Comparison of ENCODE assay signal across 25 cellular contexts in the genomic region with DNA sequence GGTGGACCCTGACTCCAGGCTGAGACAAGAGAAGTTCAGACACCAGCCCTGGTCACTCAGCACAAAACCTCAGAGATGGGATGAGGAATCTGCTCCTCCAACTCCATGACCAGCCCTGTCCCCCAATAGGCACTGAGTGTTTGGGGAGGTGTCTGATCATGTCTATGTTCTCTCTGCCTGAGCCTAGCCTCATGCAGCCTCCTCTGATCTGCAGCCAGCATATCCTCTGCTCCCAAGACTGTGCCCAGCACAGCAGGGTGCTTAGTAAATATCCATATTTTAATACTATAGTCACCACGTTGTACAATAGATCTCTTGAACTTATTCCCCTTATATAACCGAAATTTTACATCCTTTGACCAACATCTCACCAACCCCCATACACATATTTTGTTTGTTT.
DNase-seq lines count a peak whose midpoint lies in the region; ATAC-seq and TF ChIP-seq lines count a peak whose summit lies in the region.
"Had no signal": no experiment of that assay in that cellular context is flagged by ENCODE, and none has a peak within 500 bp of the region (broad histone marks: within the 10 kb centered on the region; RNA-seq: fewer than 3 reads in every experiment).

No MANE protein-coding gene starts in this region.

- no peak overlapping the region for H3K14ac ChIP-seq in neuronal stem cell (ENCODE audit: low read length)

- H3K4me3 Mint-ChIP-seq in activated CD8-positive, alpha-beta memory T cell treated with anti-CD3 and anti-CD28 coated beads, Interleukin-2, amount 10 ng/mL, durations not matched to agents 7 days and 5 days, result no peak overlapping the region
- no peak overlapping the region for H3K4me3 Mint-ChIP-seq in chondrocyte (ENCODE audit: unreplicated experiment)
- H3K4me3 Mint-ChIP-seq: CD4-positive, alpha-beta memory T cell; GM23338 had no signal

- H2BK15ac ChIP-seq in neuronal stem cell (ENCODE audit: low read length), result no peak overlapping the region

- H3K9me3 ChIP-seq in neuronal stem cell (replicated peaks in 1 of 2; ENCODE audit: control insufficient read depth in 2 of 2, insufficient read depth in 1 of 2, low read depth in 1 of 2, low read length in 2 of 2), result no peaks in the 10 kb centered on the region
- no peaks in the 10 kb centered on the region for H3K9me3 ChIP-seq in tibial artery
- H3K9me3 ChIP-seq: BLaER1, HAP-1, SJSA1 had no signal

- no peak overlapping the region for H3K4me2 ChIP-seq in neuronal stem cell (ENCODE audit: insufficient read depth, low read length, poor library complexity, severe bottlenecking)
- H3K4me2 ChIP-seq: BLaER1, GM23338, KMS-11 had no signal

- H3K27me3 ChIP-seq in neuronal stem cell (ENCODE audit: control insufficient read depth in 3 of 3, insufficient read depth in 3 of 3, low read depth in 1 of 3, low read length in 3 of 3) (no peaks in the 10 kb centered on the region), tibial artery (peaks cover 0 to 50% of the 10 kb centered on the region in 2 donors)
- H3K27me3 ChIP-seq: BLaER1, SJSA1 had no signal

- H2AK5ac ChIP-seq in neuronal stem cell (ENCODE audit: low read depth, low read length), result no peak overlapping the region

- H2BK5ac ChIP-seq in neuronal stem cell (ENCODE audit: low read length), result no peak overlapping the region

- CTCF ChIA-PET in activated CD8-positive, alpha-beta memory T cell treated with anti-CD3 and anti-CD28 coated beads, Interleukin-2, amount 10 ng/mL, durations not matched to agents 7 days and 5 days (lab: Charles Lee), result no interaction called here

- H2BK12ac ChIP-seq in neuronal stem cell (ENCODE audit: low read length), result no peak overlapping the region

- H3K23ac ChIP-seq in neuronal stem cell (ENCODE audit: low read depth, low read length, poor library complexity), result no peak overlapping the region

- no peaks in the 10 kb centered on the region for H3K36me3 Mint-ChIP-seq in activated CD8-positive, alpha-beta memory T cell treated with anti-CD3 and anti-CD28 coated beads, Interleukin-2, amount 10 ng/mL, durations not matched to agents 7 days and 5 days
- H3K36me3 Mint-ChIP-seq in chondrocyte (ENCODE audit: low read depth), result no peaks in the 10 kb centered on the region
- H3K36me3 Mint-ChIP-seq: CD4-positive, alpha-beta memory T cell had no signal

- intact Hi-C loops in tibial artery (cut with DNase I; ENCODE audit: low total_unique reads), result no loop called here

- H3K9me3 Mint-ChIP-seq in activated CD8-positive, alpha-beta memory T cell treated with anti-CD3 and anti-CD28 coated beads, Interleukin-2, amount 10 ng/mL, durations not matched to agents 7 days and 5 days (ENCODE audit: low read depth), result no peaks in the 10 kb centered on the region
- H3K9me3 Mint-ChIP-seq in chondrocyte (ENCODE audit: low read depth), result no peaks in the 10 kb centered on the region
- H3K9me3 Mint-ChIP-seq: GM23338 had no signal

- H3K4me1 ChIP-seq in neuronal stem cell (ENCODE audit: control insufficient read depth in 2 of 2, insufficient read depth in 1 of 2, low read depth in 1 of 2, low read length in 2 of 2) (no peaks in the 10 kb centered on the region), tibial artery (no peaks in the 10 kb centered on the region)
- H3K4me1 ChIP-seq: BLaER1, HAP-1 had no signal

- TF ChIP-seq CTCF in chondrocyte (IDR thresholded peaks at IDR 0.05) (no peak), tibial artery (IDR thresholded peaks at IDR 0.05) (no peak)

- peak overlapping the region; percentile 27 for H3K18ac ChIP-seq in neuronal stem cell (ENCODE audit: low read length)

- peak; percentile 7 for DNase-seq in activated CD8-positive, alpha-beta memory T cell treated with anti-CD3 and anti-CD28 coated beads, Interleukin-2, amount 10 ng/mL, durations not matched to agents 7 days and 5 days
- DNase-seq in activated CD8-positive, alpha-beta memory T cell treated with anti-CD3 and anti-CD28 coated beads for 24 hours, result no peak
- DNase-seq in chondrocyte (ENCODE audit: low spot score) (peak; percentile 2), neuronal stem cell (ENCODE audit: low spot score) (no peak), tibial artery (peak; percentile 9 to 37), superior temporal gyrus (ENCODE audit: extremely low spot score) (no peak), midbrain (lab: John Stamatoyannopoulos, UW) (no peak)
- DNase-seq: ACHN; CD4-positive, alpha-beta memory T cell; DND-41; IMR-90; NCI-H1105; NCI-H146; NCI-H2029; NCI-H226; NCI-H510A treated with DMSO at 0.1 percent for 48 hours; NCI-H748 treated with DMSO at 0.1 percent for 48 hours had no signal

- H3K27ac Mint-ChIP-seq in activated CD8-positive, alpha-beta memory T cell treated with anti-CD3 and anti-CD28 coated beads, Interleukin-2, amount 10 ng/mL, durations not matched to agents 7 days and 5 days, result no peak overlapping the region
- H3K27ac Mint-ChIP-seq in chondrocyte (ENCODE audit: unreplicated experiment), result no peak overlapping the region
- H3K27ac Mint-ChIP-seq: CD4-positive, alpha-beta memory T cell; GM23338 had no signal

- H4K91ac ChIP-seq in neuronal stem cell (ENCODE audit: low read depth, low read length, poor library complexity), result no peak overlapping the region

- H2AFZ ChIP-seq in neuronal stem cell (ENCODE audit: low read length), result no peak overlapping the region
- H2AFZ ChIP-seq: GM23338 had no signal

- H3K36me3 ChIP-seq in neuronal stem cell (replicated peaks in 1 of 2; ENCODE audit: control insufficient read depth in 2 of 2, insufficient read depth in 2 of 2, low read length in 2 of 2) (no peaks in the 10 kb centered on the region), tibial artery (no peaks in the 10 kb centered on the region)
- H3K36me3 ChIP-seq: BLaER1, HAP-1, SJSA1 had no signal

- H3K4me3 ChIP-seq in neuronal stem cell (ENCODE audit: low read length in 2 of 2), result no peak overlapping the region
- no peak overlapping the region for H3K4me3 ChIP-seq in tibial artery
- H3K4me3 ChIP-seq: BLaER1, GM23338, HAP-1, SJSA1 had no signal

- H4K8ac ChIP-seq in neuronal stem cell (ENCODE audit: low read depth, low read length), result no peak overlapping the region

- ATAC-seq in activated CD8-positive, alpha-beta memory T cell treated with anti-CD3 and anti-CD28 coated beads, Interleukin-2, amount 10 ng/mL, durations not matched to agents 7 days and 5 days, result no peak
- ATAC-seq in HG03196 (IDR thresholded peaks at IDR 0.05; ENCODE audit: unreplicated experiment), result no peak
- ATAC-seq: GM23338 had no signal

- 100% methylated on average over 1 of the region's 2 CpGs; no CpG with 5 or more reads in 1 of the 2 donors for WGBS in neuronal stem cell (ENCODE audit: extremely low coverage in 2 of 2, insufficient read length in 2 of 2, insufficient replicate concordance in 1 of 2), 2 donors

- H3K4me1 Mint-ChIP-seq in activated CD8-positive, alpha-beta memory T cell treated with anti-CD3 and anti-CD28 coated beads, Interleukin-2, amount 10 ng/mL, durations not matched to agents 7 days and 5 days, result no peaks in the 10 kb centered on the region
- H3K4me1 Mint-ChIP-seq in chondrocyte (ENCODE audit: low read depth), result peaks cover 9% of the 10 kb centered on the region
- H3K4me1 Mint-ChIP-seq: CD4-positive, alpha-beta memory T cell had no signal

- no peaks in the 10 kb centered on the region for H3K79me1 ChIP-seq in neuronal stem cell (ENCODE audit: low read depth, low read length)

- no peaks in the 10 kb centered on the region for H3K27me3 Mint-ChIP-seq in activated CD8-positive, alpha-beta memory T cell treated with anti-CD3 and anti-CD28 coated beads, Interleukin-2, amount 10 ng/mL, durations not matched to agents 7 days and 5 days
- no peaks in the 10 kb centered on the region for H3K27me3 Mint-ChIP-seq in chondrocyte (ENCODE audit: low read depth)

- H3K9ac ChIP-seq in neuronal stem cell (ENCODE audit: low read depth, low read length, poor library complexity), result no peak overlapping the region
- H3K9ac ChIP-seq: BLaER1, KMS-11 had no signal

- no peak overlapping the region for H3K4ac ChIP-seq in neuronal stem cell (ENCODE audit: low read length)

- H3K27ac ChIP-seq in neuronal stem cell (replicated peaks; ENCODE audit: low read length), result no peak overlapping the region
- no peak overlapping the region for H3K27ac ChIP-seq in tibial artery
- H3K27ac ChIP-seq: 22Rv1, BLaER1, KMS-11, RWPE1, SJSA1 had no signal

- no peak overlapping the region for H2BK120ac ChIP-seq in neuronal stem cell (ENCODE audit: low read depth, low read length)

Comparison
In these comparisons a context has a peak if more than half of its experiments do, and no peak if none do; other contexts are left out.
1. DNase-seq: peak in activated CD8-positive, alpha-beta memory T cell treated with anti-CD3 and anti-CD28 coated beads, Interleukin-2, amount 10 ng/mL, durations not matched to agents 7 days and 5 days (single experiment), chondrocyte (single experiment) and tibial artery (2 of 2); none in activated CD8-positive, alpha-beta memory T cell treated with anti-CD3 and anti-CD28 coated beads for 24 hours (single experiment), neuronal stem cell (single experiment), superior temporal gyrus (single experiment) and midbrain (single experiment).